In the genomic region with DNA sequence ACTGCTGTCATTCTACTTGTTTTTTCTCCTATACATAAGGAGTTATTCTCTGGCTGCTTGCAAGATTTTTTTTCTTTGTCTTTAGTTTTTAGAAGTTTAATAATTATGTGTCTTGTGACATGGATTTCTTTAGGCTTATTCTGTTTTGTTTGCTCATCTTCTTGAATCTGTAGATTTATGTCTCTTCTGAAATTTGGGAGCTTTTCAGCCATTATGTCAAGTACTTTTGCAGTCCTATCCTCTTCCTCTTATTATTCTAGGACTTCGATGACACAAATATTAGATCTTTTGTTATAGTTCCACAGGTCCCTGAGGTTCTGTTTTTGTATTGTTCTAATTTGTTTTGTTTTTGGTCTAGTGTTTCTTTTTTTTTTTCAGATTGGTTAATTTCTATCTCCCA, we compare ENCODE assay signal across 10 cellular contexts. TPM values are rescaled to one million over a fixed set of nuclear protein-coding genes. Genes with fewer than 3 reads are reported as not detected.
"Had no signal": no experiment of that assay in that cellular context is flagged by ENCODE, and none has a peak within 500 bp of the region (broad histone marks: within the 10 kb centered on the region; RNA-seq: fewer than 3 reads in every experiment).

No MANE protein-coding gene starts in this region.

- H3K27ac Mint-ChIP-seq: IgD-negative memory B cell had no signal

- H3K36me3 Mint-ChIP-seq: IgD-negative memory B cell had no signal

- H3K4me2 ChIP-seq: KMS-11 had no signal

- FAIRE-seq: HepG2, HTR-8/SVneo had no signal

- H3K4me3 Mint-ChIP-seq: IgD-negative memory B cell had no signal

- ATAC-seq: HepG2 had no signal

- DNase-seq: IMR-90, KBM-7, KG1 had no signal

- H3K9ac ChIP-seq: KMS-11 had no signal

- H3K27ac ChIP-seq: HL-60, KMS-11 had no signal

RNA-seq across cellular contexts. Expression of a gene that starts 16.7 kb away (rescaled TPM):
- total RNA-seq: HepG2, HT-29, HT1080, IMR-90 had no signal
- polyA plus RNA-seq: HepG2, IgD-negative memory B cell, IMR-90 had no signal
